12 cellular contexts compared by ENCODE assay signal in genomic region chr6:84581494-84582259, GRCh38.
DNase-seq lines count a peak whose midpoint lies in the region; ATAC-seq and TF ChIP-seq lines count a peak whose summit lies in the region.
"Had no signal": no experiment of that assay in that cellular context is flagged by ENCODE, and none has a peak within 500 bp of the region (broad histone marks: within the 10 kb centered on the region; RNA-seq: fewer than 3 reads in every experiment).

No MANE protein-coding gene starts in this region.

- ATAC-seq in RWPE2 (ENCODE audit: low read depth) (peak; percentile 51; the same call in 2 of the 3 replicates), GM18498 (IDR thresholded peaks at IDR 0.05; ENCODE audit: unreplicated experiment) (no peak)
- ATAC-seq: foreskin keratinocyte had no signal

- TF ChIP-seq CTCF in AG10803 (conservative IDR thresholded peaks at IDR 0.05; ENCODE audit: low read length) (no peak; the same call in 1 of the 2 replicates), RWPE2 (IDR thresholded peaks at IDR 0.05; ENCODE audit: poor library complexity, severe bottlenecking) (no peak), fibroblast of pulmonary artery (IDR thresholded peaks at IDR 0.05; ENCODE audit: low read length, missing control alignments) (no peak)

- H3K9me3 ChIP-seq in RWPE2 (ENCODE audit: severe bottlenecking) (no peaks in the 10 kb centered on the region), HAP-1 (no peaks in the 10 kb centered on the region)
- H3K9me3 ChIP-seq: transverse colon had no signal

- no peak overlapping the region for H3K4me3 ChIP-seq in AG10803 (ENCODE audit: low read length)
- no peak overlapping the region for H3K4me3 ChIP-seq in RWPE2 (ENCODE audit: severe bottlenecking)
- no peak overlapping the region for H3K4me3 ChIP-seq in fibroblast of pulmonary artery (replicated peaks; ENCODE audit: low read depth, low read length)
- H3K4me3 ChIP-seq in H7 (ENCODE audit: insufficient read depth, low read depth, low read length): no peak overlapping the region
- H3K4me3 ChIP-seq in HAP-1: no peak overlapping the region
- H3K4me3 ChIP-seq: transverse colon had no signal

- H3K36me3 ChIP-seq in RWPE2 (ENCODE audit: low read depth): no peaks in the 10 kb centered on the region
- H3K36me3 ChIP-seq in H7 (replicated peaks; ENCODE audit: control insufficient read depth, insufficient read depth, low read length): no peaks in the 10 kb centered on the region
- H3K36me3 ChIP-seq in HAP-1 (replicated peaks): no peaks in the 10 kb centered on the region
- H3K36me3 ChIP-seq: transverse colon had no signal

- in situ Hi-C loops in HAP-1 (cut with MboI; ENCODE audit: low sequenced_read_pairs): no loop called here

- DNase-seq in AG10803 (ENCODE audit: low read depth): peak; percentile 83
- peak; percentile 91 for DNase-seq in HCEC 1CT
- no peak for DNase-seq in RWPE2 (ENCODE audit: low spot score)
- DNase-seq in fibroblast of pulmonary artery (ENCODE audit: low read depth): peak; percentile 67
- DNase-seq in H7: no peak
- no peak for DNase-seq in hypothalamus (lab: John Stamatoyannopoulos, UW)
- no peak for DNase-seq in HAP-1 (ENCODE audit: low spot score in 2 of 2)
- DNase-seq: DMS53, NCI-H2081, transverse colon had no signal

- peaks cover 10% of the 10 kb centered on the region for H3K4me1 ChIP-seq in RWPE2 (ENCODE audit: insufficient read depth, poor library complexity, severe bottlenecking)
- no peaks in the 10 kb centered on the region for H3K4me1 ChIP-seq in HAP-1
- H3K4me1 ChIP-seq: foreskin keratinocyte, transverse colon had no signal

- no peaks in the 10 kb centered on the region for H3K27me3 ChIP-seq in RWPE2 (ENCODE audit: insufficient read depth, poor library complexity, severe bottlenecking)
- no peaks in the 10 kb centered on the region for H3K27me3 ChIP-seq in H7 (ENCODE audit: control insufficient read depth, insufficient read depth, low read length)
- no peaks in the 10 kb centered on the region for H3K27me3 ChIP-seq in HAP-1 (ENCODE audit: low read depth)
- H3K27me3 ChIP-seq: foreskin keratinocyte, transverse colon had no signal

- no peak overlapping the region for H3K27ac ChIP-seq in RWPE2 (ENCODE audit: poor library complexity, severe bottlenecking)
- H3K27ac ChIP-seq: foreskin keratinocyte, transverse colon had no signal

Comparison
In these comparisons a context has a peak if more than half of its experiments do, and no peak if none do; other contexts are left out.
1. DNase-seq: peak in AG10803 (single experiment), HCEC 1CT (single experiment) and fibroblast of pulmonary artery (single experiment); none in RWPE2 (single experiment), H7 (single experiment), hypothalamus (0 of 51) and HAP-1 (0 of 2).